Comparison of ENCODE assay signal across 8 cellular contexts in the genomic region with DNA sequence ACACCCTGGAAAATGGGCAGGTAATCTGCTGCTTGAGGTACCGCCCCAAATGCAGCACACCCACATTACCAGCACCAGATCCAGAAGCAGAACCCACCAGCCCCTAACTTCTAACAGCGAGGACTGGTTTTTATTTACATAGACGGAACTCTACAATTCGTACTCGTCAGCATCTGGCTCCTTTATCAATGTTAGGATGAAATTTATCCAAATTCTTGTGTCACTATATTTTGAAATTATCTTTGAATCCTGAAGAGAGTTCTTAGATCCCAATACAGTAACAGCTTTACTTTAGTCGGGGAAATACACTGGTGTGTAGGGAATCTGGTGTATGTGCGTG. TPM values are rescaled to one million over a fixed set of nuclear protein-coding genes. Genes with fewer than 3 reads are reported as not detected.
DNase-seq lines count a peak whose midpoint lies in the region; ATAC-seq and TF ChIP-seq lines count a peak whose summit lies in the region.

No MANE protein-coding gene starts in this region.

- POLR2A ChIA-PET in activated CD4-positive, alpha-beta T cell treated with anti-CD3 and anti-CD28 coated beads, Interleukin-2, amount 10 ng/mL, durations not matched to agents 7 days and 5 days (lab: Charles Lee) = no interaction called here

- H3K27me3 Mint-ChIP-seq in activated CD4-positive, alpha-beta T cell treated with anti-CD3 and anti-CD28 coated beads, Interleukin-2, amount 10 ng/mL, durations not matched to agents 7 days and 5 days = no peaks in the 10 kb centered on the region

- DNase-seq in activated CD4-positive, alpha-beta T cell treated with anti-CD3 and anti-CD28 coated beads, Interleukin-2, amount 10 ng/mL, durations not matched to agents 7 days and 5 days = no peak
- DNase-seq in activated CD4-positive, alpha-beta T cell treated with anti-CD3 and anti-CD28 coated beads for 1 hour = no peak
- DNase-seq in thoracic aorta (ENCODE audit: low spot score) (no peak), SW 1271 (lab: John Stamatoyannopoulos, UW) (no peak), MV-4-11 (lab: John Stamatoyannopoulos, UW) (no peak)

- peak overlapping the region; percentile 75 to 93 (median 83) for H3K4me3 ChIP-seq in liver (ENCODE audit: low read depth in 1 of 3, low read length in 3 of 3)
- H3K4me3 ChIP-seq in thoracic aorta = peak overlapping the region; percentile 80

- peaks cover 6% of the 10 kb centered on the region for H3K36me3 Mint-ChIP-seq in activated CD4-positive, alpha-beta T cell treated with anti-CD3 and anti-CD28 coated beads, Interleukin-2, amount 10 ng/mL, durations not matched to agents 7 days and 5 days (ENCODE audit: low read depth)

- peak overlapping the region; percentile 91 for H3K4me3 Mint-ChIP-seq in activated CD4-positive, alpha-beta T cell treated with anti-CD3 and anti-CD28 coated beads, Interleukin-2, amount 10 ng/mL, durations not matched to agents 7 days and 5 days

- no peaks in the 10 kb centered on the region for H3K9me3 Mint-ChIP-seq in activated CD4-positive, alpha-beta T cell treated with anti-CD3 and anti-CD28 coated beads, Interleukin-2, amount 10 ng/mL, durations not matched to agents 7 days and 5 days

- H3K9me3 ChIP-seq in liver (ENCODE audit: control insufficient read depth in 4 of 4, low read length in 3 of 4) (no peaks in the 10 kb centered on the region), thoracic aorta (no peaks in the 10 kb centered on the region)

- no peak for TF ChIP-seq RAD21 in liver (IDR thresholded peaks at IDR 0.05)

- TF ChIP-seq CTCF in liver (IDR thresholded peaks at IDR 0.05; ENCODE audit: low read depth, low read length, missing input control) (no peak), thoracic aorta (IDR thresholded peaks at IDR 0.05) (no peak)

- H3K9ac ChIP-seq in liver (ENCODE audit: low read depth in 1 of 2, low read length in 2 of 2) = peak overlapping the region; percentile 79 to 81

- CTCF ChIA-PET in activated CD4-positive, alpha-beta T cell treated with anti-CD3 and anti-CD28 coated beads, Interleukin-2, amount 10 ng/mL, durations not matched to agents 7 days and 5 days (lab: Charles Lee) = no interaction called here

- H3K27ac ChIP-seq in angular gyrus (ENCODE audit: low read depth, low read length) (peak overlapping the region; percentile 66), liver (ENCODE audit: low read depth in 1 of 2, low read length in 2 of 2) (peak overlapping the region; percentile 44 to 78), thoracic aorta (peak overlapping the region; percentile 61 to 80)

- no peaks in the 10 kb centered on the region for H3K27me3 ChIP-seq in liver (ENCODE audit: control insufficient read depth in 4 of 4, insufficient read depth in 4 of 4, low read length in 3 of 4)
- no peaks in the 10 kb centered on the region for H3K27me3 ChIP-seq in thoracic aorta (replicated peaks; ENCODE audit: insufficient read depth)

- ATAC-seq in thoracic aorta (ENCODE audit: insufficient number of reproducible peaks, low FRiP score, low read depth) (no peak), HG02571 (IDR thresholded peaks at IDR 0.05; ENCODE audit: unreplicated experiment) (no peak)

- WGBS in liver = 48% methylated on average over 7 of the region's 7 CpGs

- H3K4me1 Mint-ChIP-seq in activated CD4-positive, alpha-beta T cell treated with anti-CD3 and anti-CD28 coated beads, Interleukin-2, amount 10 ng/mL, durations not matched to agents 7 days and 5 days = peaks cover 31% of the 10 kb centered on the region

- peaks cover 5 to 12% (median 7%) of the 10 kb centered on the region in 4 donors for H3K36me3 ChIP-seq in liver (ENCODE audit: control insufficient read depth in 4 of 4, insufficient read depth in 3 of 4, low read depth in 1 of 4, low read length in 3 of 4)
- H3K36me3 ChIP-seq in thoracic aorta = peaks cover 4% of the 10 kb centered on the region

- H3K4me1 ChIP-seq in liver (ENCODE audit: control insufficient read depth in 4 of 4, insufficient read depth in 4 of 4, low read length in 3 of 4) (peaks cover 1 to 19% (median 8%) of the 10 kb centered on the region in 4 donors), thoracic aorta (ENCODE audit: control insufficient read depth in 1 of 2, low read depth in 2 of 2) (peaks cover 9 to 11% of the 10 kb centered on the region in 2 donors)

- H3K27ac Mint-ChIP-seq in activated CD4-positive, alpha-beta T cell treated with anti-CD3 and anti-CD28 coated beads, Interleukin-2, amount 10 ng/mL, durations not matched to agents 7 days and 5 days = peak overlapping the region; percentile 99

TF ChIP-seq in liver, 16 proteins besides CTCF, POLR2A, EP300 and RAD21:
- no peak for TF ChIP-seq HNF4A (conservative IDR thresholded peaks at IDR 0.05)
- TF ChIP-seq FOXA2 (IDR thresholded peaks at IDR 0.05) = no peak
- TF ChIP-seq TAF1 (conservative IDR thresholded peaks at IDR 0.05) = no peak
- no peak for TF ChIP-seq JUND (IDR thresholded peaks at IDR 0.05)
- TF ChIP-seq, protein P1, sequence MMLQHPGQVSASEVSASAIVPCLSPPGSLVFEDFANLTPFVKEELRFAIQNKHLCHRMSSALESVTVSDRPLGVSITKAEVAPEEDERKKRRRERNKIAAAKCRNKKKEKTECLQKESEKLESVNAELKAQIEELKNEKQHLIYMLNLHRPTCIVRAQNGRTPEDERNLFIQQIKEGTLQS (IDR thresholded peaks at IDR 0.05) = no peak
- no peak for TF ChIP-seq FOXA1 (IDR thresholded peaks at IDR 0.05)
- no peak for TF ChIP-seq EGR1 (IDR thresholded peaks at IDR 0.05; ENCODE audit: low read depth in 2 of 2)
- no peak for TF ChIP-seq SP1 (IDR thresholded peaks at IDR 0.05)
- TF ChIP-seq, protein P2, sequence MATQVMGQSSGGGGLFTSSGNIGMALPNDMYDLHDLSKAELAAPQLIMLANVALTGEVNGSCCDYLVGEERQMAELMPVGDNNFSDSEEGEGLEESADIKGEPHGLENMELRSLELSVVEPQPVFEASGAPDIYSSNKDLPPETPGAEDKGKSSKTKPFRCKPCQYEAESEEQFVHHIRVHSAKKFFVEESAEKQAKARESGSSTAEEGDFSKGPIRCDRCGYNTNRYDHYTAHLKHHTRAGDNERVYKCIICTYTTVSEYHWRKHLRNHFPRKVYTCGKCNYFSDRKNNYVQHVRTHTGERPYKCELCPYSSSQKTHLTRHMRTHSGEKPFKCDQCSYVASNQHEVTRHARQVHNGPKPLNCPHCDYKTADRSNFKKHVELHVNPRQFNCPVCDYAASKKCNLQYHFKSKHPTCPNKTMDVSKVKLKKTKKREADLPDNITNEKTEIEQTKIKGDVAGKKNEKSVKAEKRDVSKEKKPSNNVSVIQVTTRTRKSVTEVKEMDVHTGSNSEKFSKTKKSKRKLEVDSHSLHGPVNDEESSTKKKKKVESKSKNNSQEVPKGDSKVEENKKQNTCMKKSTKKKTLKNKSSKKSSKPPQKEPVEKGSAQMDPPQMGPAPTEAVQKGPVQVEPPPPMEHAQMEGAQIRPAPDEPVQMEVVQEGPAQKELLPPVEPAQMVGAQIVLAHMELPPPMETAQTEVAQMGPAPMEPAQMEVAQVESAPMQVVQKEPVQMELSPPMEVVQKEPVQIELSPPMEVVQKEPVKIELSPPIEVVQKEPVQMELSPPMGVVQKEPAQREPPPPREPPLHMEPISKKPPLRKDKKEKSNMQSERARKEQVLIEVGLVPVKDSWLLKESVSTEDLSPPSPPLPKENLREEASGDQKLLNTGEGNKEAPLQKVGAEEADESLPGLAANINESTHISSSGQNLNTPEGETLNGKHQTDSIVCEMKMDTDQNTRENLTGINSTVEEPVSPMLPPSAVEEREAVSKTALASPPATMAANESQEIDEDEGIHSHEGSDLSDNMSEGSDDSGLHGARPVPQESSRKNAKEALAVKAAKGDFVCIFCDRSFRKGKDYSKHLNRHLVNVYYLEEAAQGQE (IDR thresholded peaks at IDR 0.05) = no peak
- no peak for TF ChIP-seq YY1 (IDR thresholded peaks at IDR 0.05)
- no peak for TF ChIP-seq NR2F2 (IDR thresholded peaks at IDR 0.05)
- no peak for TF ChIP-seq HNF4G (IDR thresholded peaks at IDR 0.05)
- TF ChIP-seq, protein P3, sequence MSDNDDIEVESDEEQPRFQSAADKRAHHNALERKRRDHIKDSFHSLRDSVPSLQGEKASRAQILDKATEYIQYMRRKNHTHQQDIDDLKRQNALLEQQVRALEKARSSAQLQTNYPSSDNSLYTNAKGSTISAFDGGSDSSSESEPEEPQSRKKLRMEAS (IDR thresholded peaks at IDR 0.05) = no peak
TF ChIP-seq in liver: peak in this region for 0.

RNA-seq across cellular contexts. Expression of a gene that starts 0.3 kb away (rescaled TPM):
- 10 to 100 TPM; 24.5 to 26.0 TPM for total RNA-seq in activated CD4-positive, alpha-beta T cell treated with anti-CD3 and anti-CD28 coated beads, Interleukin-2, amount 10 ng/mL, durations not matched to agents 7 days and 5 days
- total RNA-seq in liver = 10 to 100 TPM; 18.9 to 25.4 TPM
- polyA plus RNA-seq in liver = 10 to 100 TPM; 20.5 to 20.8 TPM
- total RNA-seq in thoracic aorta = 10 to 100 TPM; 24.1 to 36.7 TPM

RNA-seq across cellular contexts. Expression of a gene that starts 5.6 kb away (rescaled TPM):
- not detected for total RNA-seq in activated CD4-positive, alpha-beta T cell treated with anti-CD3 and anti-CD28 coated beads, Interleukin-2, amount 10 ng/mL, durations not matched to agents 7 days and 5 days
- total RNA-seq in liver (under 1 TPM in 1 of 2 donors, not detected in 1; 0.25 TPM), thoracic aorta (10 to 100 TPM; 11.6 to 21.4 TPM)
- under 1 TPM in 1 of 2 donors, not detected in 1; 0.61 TPM for polyA plus RNA-seq in liver

RNA-seq across cellular contexts. Expression of a gene that starts 26.3 kb away (rescaled TPM):
- total RNA-seq in activated CD4-positive, alpha-beta T cell treated with anti-CD3 and anti-CD28 coated beads, Interleukin-2, amount 10 ng/mL, durations not matched to agents 7 days and 5 days = 1 to 10 TPM; 7.4 to 7.6 TPM
- total RNA-seq in liver (1 to 10 TPM; 4.2 to 6.0 TPM), thoracic aorta (10 to 100 TPM in 1 of 2 donors, 1 to 10 TPM in 1; 6.8 to 14.9 TPM)
- 10 to 100 TPM in 1 of 2 donors, 1 to 10 TPM in 1; 8.6 to 11.4 TPM for polyA plus RNA-seq in liver

RNA-seq across cellular contexts. Expression of a gene that starts 37.6 kb away (rescaled TPM):
- 10 to 100 TPM; 16.8 to 18.8 TPM for total RNA-seq in activated CD4-positive, alpha-beta T cell treated with anti-CD3 and anti-CD28 coated beads, Interleukin-2, amount 10 ng/mL, durations not matched to agents 7 days and 5 days
- total RNA-seq in liver (10 to 100 TPM; 11.7 to 13.4 TPM), thoracic aorta (10 to 100 TPM; 35.3 to 55.2 TPM)
- polyA plus RNA-seq in liver = 1 to 10 TPM; 5.4 to 9.8 TPM

Comparison
In these comparisons a context has a peak if more than half of its experiments do, and no peak if none do; other contexts are left out.
1. RNA of a gene that starts 5.6 kb away (total RNA-seq): 11.6 to 21.4 TPM in thoracic aorta; 0.25 TPM in liver and not detected in activated CD4-positive, alpha-beta T cell treated with anti-CD3 and anti-CD28 coated beads, Interleukin-2, amount 10 ng/mL, durations not matched to agents 7 days and 5 days; every median in the first group is over 10 times any median in the second.
2. Peak in every context shown above with its lines, with median percentiles within 50 percentile points of each other: H3K27ac ChIP-seq.